In the genomic region with DNA sequence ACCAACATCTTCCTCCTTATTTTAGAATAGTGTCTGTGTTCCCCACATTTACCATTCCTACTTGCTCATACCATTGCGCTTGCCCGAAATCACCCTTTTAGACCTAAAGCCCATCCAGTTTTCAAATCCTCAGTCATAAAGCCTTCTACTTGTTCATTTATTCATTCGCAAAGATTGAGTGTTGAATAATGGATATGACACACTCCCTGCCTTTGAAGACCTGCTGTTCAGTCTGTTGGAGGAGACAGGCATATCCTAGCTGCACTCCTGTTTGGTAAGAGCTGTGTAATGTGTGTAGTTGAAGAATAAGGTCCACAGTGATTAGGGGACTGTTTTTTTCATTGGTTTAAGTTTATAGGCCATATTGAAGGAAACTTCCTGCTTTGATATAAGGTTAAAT, we compare ENCODE assay signal across 1 cellular context.
TF ChIP-seq lines count a peak whose summit lies in the region.

No MANE protein-coding gene starts in this region.

TF ChIP-seq in GM23338, 12 proteins besides CTCF, POLR2A, EP300 and RAD21 (continued from another document):
- TF ChIP-seq, protein P1, sequence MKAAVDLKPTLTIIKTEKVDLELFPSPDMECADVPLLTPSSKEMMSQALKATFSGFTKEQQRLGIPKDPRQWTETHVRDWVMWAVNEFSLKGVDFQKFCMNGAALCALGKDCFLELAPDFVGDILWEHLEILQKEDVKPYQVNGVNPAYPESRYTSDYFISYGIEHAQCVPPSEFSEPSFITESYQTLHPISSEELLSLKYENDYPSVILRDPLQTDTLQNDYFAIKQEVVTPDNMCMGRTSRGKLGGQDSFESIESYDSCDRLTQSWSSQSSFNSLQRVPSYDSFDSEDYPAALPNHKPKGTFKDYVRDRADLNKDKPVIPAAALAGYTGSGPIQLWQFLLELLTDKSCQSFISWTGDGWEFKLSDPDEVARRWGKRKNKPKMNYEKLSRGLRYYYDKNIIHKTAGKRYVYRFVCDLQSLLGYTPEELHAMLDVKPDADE (IDR thresholded peaks at IDR 0.05): no peak
- no peak for TF ChIP-seq ZNF114 (CRISPR knock-in tag; IDR thresholded peaks at IDR 0.05)
TF ChIP-seq in GM23338: peak in this region for 0.
